In the genomic region with DNA sequence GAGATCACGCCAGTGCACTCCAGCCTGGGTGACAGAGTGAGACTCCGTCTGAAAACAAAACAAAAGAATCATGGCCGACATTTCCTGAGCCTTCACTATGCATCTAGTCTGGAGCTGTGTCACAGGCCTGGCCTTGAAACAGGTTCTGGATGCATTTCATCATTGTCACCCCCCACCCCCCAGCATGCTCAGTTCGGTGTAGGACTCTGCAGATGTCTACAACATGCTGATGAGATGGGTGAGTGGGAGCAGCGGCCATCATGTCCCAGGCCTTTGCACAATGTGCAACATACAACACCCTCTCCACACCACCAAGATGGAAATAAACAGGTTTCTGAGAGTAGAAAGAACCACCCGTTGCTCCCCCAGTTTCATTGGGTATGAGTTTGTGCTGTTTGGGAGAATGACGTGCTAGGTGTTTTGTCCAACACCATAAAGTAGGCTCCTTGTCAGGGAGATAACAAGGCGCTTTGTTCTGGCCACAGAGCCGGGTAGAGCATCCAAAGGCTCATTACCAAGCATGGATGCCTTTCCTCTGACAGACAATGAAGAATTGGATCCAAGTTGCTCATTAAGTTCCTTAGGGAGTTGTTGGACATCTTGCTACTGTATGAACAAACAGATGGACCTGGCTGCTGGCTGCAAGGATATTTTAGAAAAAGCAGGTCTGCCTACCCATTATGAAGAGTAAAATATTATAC, we compare ENCODE assay signal across 24 cellular contexts.
A peak's percentile ranks its signal among the peaks of the same experiment; 100 is the strongest.
DNase-seq lines count a peak whose midpoint lies in the region; ATAC-seq and TF ChIP-seq lines count a peak whose summit lies in the region.
"Had no signal": no experiment of that assay in that cellular context is flagged by ENCODE, and none has a peak within 500 bp of the region (broad histone marks: within the 10 kb centered on the region; RNA-seq: fewer than 3 reads in every experiment).

No MANE protein-coding gene starts in this region.

- no peaks in the 10 kb centered on the region for H3K4me1 ChIP-seq in DND-41 (ENCODE audit: insufficient read depth, low read length)
- H3K4me1 ChIP-seq: breast epithelium, left lung, tibial nerve had no signal

- DNase-seq in DND-41 (peak; percentile 2), globus pallidus (ENCODE audit: low spot score) (peak; percentile 75), substantia nigra (lab: John Stamatoyannopoulos, UW) (peak in 12 of 49 donors; percentile 8 to 54 (median 24)), SKM-1 treated with dmso at 0.1 percent for 144 hours (lab: John Stamatoyannopoulos, UW; ENCODE audit: unreplicated experiment) (no peak), NCI-H2107 treated with DMSO at 0.1 percent for 48 hours (lab: John Stamatoyannopoulos, UW; ENCODE audit: unreplicated experiment) (no peak), GF-D8 (lab: John Stamatoyannopoulos, UW) (no peak)
- DNase-seq: ACHN; activated naive CD4-positive, alpha-beta T cell treated with anti-CD3 and anti-CD28 coated beads, Interleukin-2, amount 50 U/mL, for 16 hours; amniotic stem cell; COR-L47; effector memory CD4-positive, alpha-beta T cell; erythroblast; left lung; MV-4-11; NCI-H146; NCI-H2107; NCI-H446 treated with DMSO at 0.1 percent for 48 hours; T-helper 9 cell; WERI-Rb-1 had no signal

- no peak overlapping the region for H3K4me3 ChIP-seq in DND-41 (ENCODE audit: low read depth in 1 of 2, low read length in 2 of 2)
- H3K4me3 ChIP-seq: breast epithelium, GM23338, hepatocyte, left lung, tibial nerve had no signal

- no peak overlapping the region for H3K9ac ChIP-seq in DND-41 (ENCODE audit: low read depth, low read length)

- no peak for TF ChIP-seq CTCF in DND-41 (IDR thresholded peaks at IDR 0.05; ENCODE audit: borderline replicate concordance, extremely low read depth, low read length, poor library complexity, severe bottlenecking)

- H3K4me2 ChIP-seq in DND-41 (ENCODE audit: insufficient read depth, low read length) = no peak overlapping the region
- H3K4me2 ChIP-seq: GM23338, hepatocyte had no signal

- no peaks in the 10 kb centered on the region for H3K27me3 ChIP-seq in DND-41 (ENCODE audit: insufficient read depth, low read length, poor library complexity)
- H3K27me3 ChIP-seq: breast epithelium, hepatocyte, left lung, tibial nerve had no signal

- H3K36me3 ChIP-seq in DND-41 (ENCODE audit: insufficient read depth, low read length) = peaks cover 42% of the 10 kb centered on the region; the same call in 1 of the 2 replicates
- H3K36me3 ChIP-seq: breast epithelium had no signal

- H3K9me3 ChIP-seq in DND-41 (ENCODE audit: insufficient read depth, low read length, severe bottlenecking) = no peaks in the 10 kb centered on the region
- H3K9me3 ChIP-seq: breast epithelium, left lung, tibial nerve had no signal

- ATAC-seq in DND-41 (ENCODE audit: insufficient read depth, low read depth) = no peak
- ATAC-seq: GM23338, left lung had no signal

- H3K27ac ChIP-seq in DND-41 (ENCODE audit: low read length) (no peak overlapping the region), angular gyrus (ENCODE audit: low read depth, low read length) (peak overlapping the region; percentile 67), substantia nigra (ENCODE audit: low read depth, low read length, poor library complexity, severe bottlenecking) (peak overlapping the region; percentile 74)
- H3K27ac ChIP-seq: breast epithelium, hepatocyte, left lung, tibial nerve, WERI-Rb-1 had no signal

- no peak overlapping the region for H2AFZ ChIP-seq in DND-41 (ENCODE audit: low read depth, low read length)
- H2AFZ ChIP-seq: GM23338, hepatocyte had no signal

- no peaks in the 10 kb centered on the region; the same call in 1 of the 2 replicates for H4K20me1 ChIP-seq in DND-41 (ENCODE audit: insufficient read depth, low read length)

- H3K79me2 ChIP-seq in DND-41 (ENCODE audit: insufficient read depth, low read length) = no peaks in the 10 kb centered on the region
- H3K79me2 ChIP-seq: hepatocyte had no signal

Comparison
In these comparisons a context has a peak if more than half of its experiments do, and no peak if none do; other contexts are left out.
1. DNase-seq: peak in DND-41 (single experiment) and globus pallidus (single experiment); none in SKM-1 treated with dmso at 0.1 percent for 144 hours (single experiment), NCI-H2107 treated with DMSO at 0.1 percent for 48 hours (single experiment) and GF-D8 (single experiment).